10 cellular contexts compared by ENCODE assay signal in the genomic region with DNA sequence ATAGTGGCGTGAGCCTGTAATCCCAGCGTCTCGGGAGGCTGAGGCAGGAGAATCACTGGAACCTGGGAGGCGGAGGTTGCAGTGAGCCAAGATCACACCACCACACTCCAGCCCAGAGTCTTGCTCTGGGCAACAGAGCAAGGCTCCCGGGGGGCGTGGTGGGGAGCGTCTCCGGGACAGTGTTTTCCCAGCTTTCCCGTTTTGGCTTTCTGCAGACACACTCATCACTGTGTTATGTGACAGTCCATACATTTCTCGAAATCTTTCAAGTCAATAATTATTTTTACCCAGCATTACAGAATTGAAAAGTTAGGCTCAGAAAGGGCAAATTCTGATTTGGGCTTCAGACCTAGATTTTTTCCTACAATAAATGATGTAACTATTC. TPM values are rescaled to one million over a fixed set of nuclear protein-coding genes. Genes with fewer than 3 reads are reported as not detected.
DNase-seq lines count a peak whose midpoint lies in the region; ATAC-seq, FAIRE-seq and TF ChIP-seq lines count a peak whose summit lies in the region.
"Had no signal": no experiment of that assay in that cellular context is flagged by ENCODE, and none has a peak within 500 bp of the region (broad histone marks: within the 10 kb centered on the region; RNA-seq: fewer than 3 reads in every experiment).

No MANE protein-coding gene starts in this region.

- TF ChIP-seq CTCF in adrenal gland (IDR thresholded peaks at IDR 0.05) (no peak), kidney (IDR thresholded peaks at IDR 0.05; ENCODE audit: borderline replicate concordance, extremely low read depth, insufficient read depth) (no peak), testis (IDR thresholded peaks at IDR 0.05) (no peak)

- H3K27ac ChIP-seq in adrenal gland = peak overlapping the region; percentile 52 to 89 (median 75)
- H3K27ac ChIP-seq in kidney (ENCODE audit: low read depth in 2 of 2, low read length in 2 of 2) = peak overlapping the region in 1 of 2 donors; percentile 90
- peak overlapping the region; percentile 72 to 90 for H3K27ac ChIP-seq in testis

- peaks cover 37% of the 10 kb centered on the region for H3K4me1 Mint-ChIP-seq in activated CD4-positive, alpha-beta T cell treated with anti-CD3 and anti-CD28 coated beads for 36 hours

- H3K27ac Mint-ChIP-seq in activated CD4-positive, alpha-beta T cell treated with anti-CD3 and anti-CD28 coated beads for 36 hours = peak overlapping the region; percentile 85

- H3K36me3 ChIP-seq in adrenal gland (replicated peaks in 1 of 2) (no peaks in the 10 kb centered on the region), kidney (ENCODE audit: control insufficient read depth in 1 of 2, insufficient read depth in 2 of 2, low read length in 2 of 2) (no peaks in the 10 kb centered on the region), testis (ENCODE audit: low read depth, missing control alignments) (no peaks in the 10 kb centered on the region)
- H3K36me3 ChIP-seq: BE2C, cardiac muscle cell had no signal

- peak overlapping the region in 1 of 2 donors; percentile 83 for H3K9ac ChIP-seq in kidney (ENCODE audit: low read length in 2 of 2)

- no peaks in the 10 kb centered on the region for H3K9me3 ChIP-seq in adrenal gland (replicated peaks in 1 of 3)
- no peaks in the 10 kb centered on the region for H3K9me3 ChIP-seq in kidney (ENCODE audit: control insufficient read depth in 1 of 2, low read length in 2 of 2)
- no peaks in the 10 kb centered on the region for H3K9me3 ChIP-seq in testis
- H3K9me3 ChIP-seq: BE2C had no signal

- no peak for ATAC-seq in activated CD4-positive, alpha-beta T cell treated with anti-CD3 and anti-CD28 coated beads for 36 hours

- CTCF ChIA-PET in activated CD4-positive, alpha-beta T cell treated with anti-CD3 and anti-CD28 coated beads for 36 hours (lab: Charles Lee) = interaction anchor here (0.8 to 1.3 kb wide), 2 partner anchors 39 to 58 kb away, joined by 3 read pairs; no protein-coding TSS in a partner anchor

- TF ChIP-seq POLR2A in adrenal gland (IDR thresholded peaks at IDR 0.05) (no peak), testis (IDR thresholded peaks at IDR 0.05) (no peak)

- WGBS in adrenal gland, 4 donors = 52 to 77% (median 73%) methylated on average over 3 to 10 of the region's 10 CpGs
- WGBS in testis, 2 donors = 36 to 61% methylated on average over 10 of the region's 10 CpGs

- H3K36me3 Mint-ChIP-seq in activated CD4-positive, alpha-beta T cell treated with anti-CD3 and anti-CD28 coated beads for 36 hours (ENCODE audit: low read depth) = peaks cover 1% of the 10 kb centered on the region

- intact Hi-C loops in activated CD4-positive, alpha-beta T cell treated with anti-CD3 and anti-CD28 coated beads for 36 hours (cut with DNase I, micrococcal nuclease) = loop anchor here in 1 of 2 experiments (2.0 kb wide), 1 partner anchor 14 kb away; no protein-coding TSS in a partner anchor
- intact Hi-C loops in adrenal gland (cut with DNase I) (no loop called here), kidney (cut with DNase I) (no loop called here), testis (cut with DNase I; ENCODE audit: low total_unique reads) (no loop called here)

- H3K4me1 ChIP-seq in adrenal gland (replicated peaks in 1 of 2) = peaks cover 5 to 10% of the 10 kb centered on the region in 2 donors
- H3K4me1 ChIP-seq in kidney (ENCODE audit: control insufficient read depth in 1 of 2, insufficient read depth in 1 of 2, low read depth in 1 of 2, low read length in 2 of 2) = peaks cover 4 to 5% of the 10 kb centered on the region in 2 donors
- peaks cover 3% of the 10 kb centered on the region for H3K4me1 ChIP-seq in testis
- H3K4me1 ChIP-seq: BE2C had no signal

- POLR2A ChIA-PET in activated CD4-positive, alpha-beta T cell treated with anti-CD3 and anti-CD28 coated beads for 36 hours (lab: Charles Lee) = interaction anchor here (1.0 kb wide), 1 partner anchor 26 kb away, joined by 4 read pairs; no protein-coding TSS in a partner anchor

- H3K27me3 Mint-ChIP-seq in activated CD4-positive, alpha-beta T cell treated with anti-CD3 and anti-CD28 coated beads for 36 hours = no peaks in the 10 kb centered on the region

- H3K9me3 Mint-ChIP-seq in activated CD4-positive, alpha-beta T cell treated with anti-CD3 and anti-CD28 coated beads for 36 hours (ENCODE audit: low read depth) = no peaks in the 10 kb centered on the region

- peak overlapping the region; percentile 92 for H3K4me3 Mint-ChIP-seq in activated CD4-positive, alpha-beta T cell treated with anti-CD3 and anti-CD28 coated beads for 36 hours

- no peak for FAIRE-seq in kidney (lab: Jason Lieb, UNC)

- no peaks in the 10 kb centered on the region for H3K27me3 ChIP-seq in adrenal gland
- no peaks in the 10 kb centered on the region for H3K27me3 ChIP-seq in testis
- H3K27me3 ChIP-seq: BE2C, cardiac muscle cell had no signal

- H3K4me3 ChIP-seq in adrenal gland (peak overlapping the region in 1 of 4 donors; percentile 53), kidney (ENCODE audit: low read length in 2 of 2) (peak overlapping the region; percentile 69 to 77), testis (peak overlapping the region; percentile 54 to 61)

- DNase-seq in activated CD4-positive, alpha-beta T cell treated with anti-CD3 and anti-CD28 coated beads for 36 hours = no peak
- no peak for DNase-seq in activated CD4-positive, alpha-beta T cell treated with anti-CD3 and anti-CD28 coated beads for 1 hour
- DNase-seq in adrenal gland = peak in 1 of 7 donors; percentile 27
- no peak for DNase-seq in kidney
- DNase-seq in testis = no peak
- no peak for DNase-seq in inferior parietal cortex (ENCODE audit: extremely low spot score)
- no peak for DNase-seq in NCI-H510A (lab: John Stamatoyannopoulos, UW)
- DNase-seq in cerebellum (ENCODE audit: low spot score) = no peak

RNA-seq across cellular contexts. Expression of gene NEAT1, which starts 31.7 kb away (rescaled TPM):
- total RNA-seq in activated CD4-positive, alpha-beta T cell treated with anti-CD3 and anti-CD28 coated beads for 36 hours = 100 to 1,000 TPM; 435 to 569 TPM
- total RNA-seq in adrenal gland (1,000 to 10,000 TPM in 3 of 8 donors, 100 to 1,000 TPM in 4, 10 to 100 TPM in 1; 64.3 to 1,661 (median 335) TPM), kidney (1,006 TPM), testis (100 to 1,000 TPM; 230 to 243 TPM), cerebellum (17.0 TPM)
- polyA plus RNA-seq in adrenal gland (1,000 to 10,000 TPM in 2 of 3 donors, 100 to 1,000 TPM in 1; 216 to 6,838 (median 2,645) TPM), kidney (ENCODE audit: insufficient read depth, low read depth, low replicate concordance) (595 TPM), testis (ENCODE audit: insufficient read depth, low read depth, low replicate concordance) (189 TPM)

RNA-seq across cellular contexts. Expression of gene MALAT1, which starts 44.5 kb away (rescaled TPM):
- 1,000 to 10,000 TPM; 7,016 to 9,748 TPM for total RNA-seq in activated CD4-positive, alpha-beta T cell treated with anti-CD3 and anti-CD28 coated beads for 36 hours
- total RNA-seq in adrenal gland (over 10,000 TPM in 5 of 8 donors, 1,000 to 10,000 TPM in 3; 5,921 to 17,143 (median 10,900) TPM), kidney (15,262 TPM), testis (1,000 to 10,000 TPM; 8,109 to 9,314 TPM), cerebellum (17,703 TPM)
- polyA plus RNA-seq in adrenal gland (1,000 to 10,000 TPM in 1 of 3 donors, 100 to 1,000 TPM in 2; 237 to 9,519 (median 973) TPM), kidney (ENCODE audit: insufficient read depth, low read depth, low replicate concordance) (219 TPM), testis (ENCODE audit: insufficient read depth, low read depth, low replicate concordance) (26.7 TPM)
